ENCODE assay signal across 1 cellular context in genomic region chr5:132556511-132557424, GRCh38.
TF ChIP-seq lines count a peak whose summit lies in the region.

RAD50 (plus strand) TSS chr5:132556977; CDS start chr5:132557325, 348 bp downstream.

TF ChIP-seq in HEK293, 187 proteins besides CTCF, POLR2A, EP300 and RAD21 (continued from another document and continues in another):
- TF ChIP-seq PATZ1 (tag by site-specific recombination; IDR thresholded peaks at IDR 0.05) (peak; percentile 90), ZNF157 (tag by site-specific recombination; IDR thresholded peaks at IDR 0.05) (no peak), ZBTB49 (tag by site-specific recombination; IDR thresholded peaks at IDR 0.05; ENCODE audit: low read depth) (no peak), ZFP69B (tag by site-specific recombination; IDR thresholded peaks at IDR 0.05) (no peak), ZNF155 (tag by site-specific recombination; IDR thresholded peaks at IDR 0.05) (no peak), ZNF211 (tag by site-specific recombination; IDR thresholded peaks at IDR 0.05; ENCODE audit: low read depth) (no peak), ZNF433 (tag by site-specific recombination; IDR thresholded peaks at IDR 0.05; ENCODE audit: low read depth) (no peak), ZNF843 (tag by site-specific recombination; IDR thresholded peaks at IDR 0.05) (peak; percentile 62; the same call in 1 of the 2 replicates), ZNF561 (tag by site-specific recombination; IDR thresholded peaks at IDR 0.05; ENCODE audit: borderline replicate concordance) (peak; percentile 85; the same call in 1 of the 2 replicates), ZNF19 (tag by site-specific recombination; IDR thresholded peaks at IDR 0.05; ENCODE audit: low read depth) (no peak), IKZF3 (tag by site-specific recombination; IDR thresholded peaks at IDR 0.05) (no peak), ZNF518A (tag by site-specific recombination; conservative IDR thresholded peaks at IDR 0.05; ENCODE audit: low read depth) (peak; percentile 90), ZNF501 (tag by site-specific recombination; IDR thresholded peaks at IDR 0.05) (peak; percentile 89), ZNF394 (tag by site-specific recombination; IDR thresholded peaks at IDR 0.05; ENCODE audit: borderline replicate concordance) (0 out of 2 replicates have a peak, but pooled peaks have one; percentile 61), KLF9 (tag by site-specific recombination; IDR thresholded peaks at IDR 0.05; ENCODE audit: low read depth) (peak; percentile 72), ZNF664 (tag by site-specific recombination; IDR thresholded peaks at IDR 0.05) (no peak), ZNF248 (tag by site-specific recombination; IDR thresholded peaks at IDR 0.05) (no peak), BCL11B (tag by site-specific recombination; IDR thresholded peaks at IDR 0.05; ENCODE audit: low read depth) (peak; percentile 67; the same call in 1 of the 2 replicates), ZNF610 (tag by site-specific recombination; IDR thresholded peaks at IDR 0.05; ENCODE audit: borderline replicate concordance) (0 out of 2 replicates have a peak, but pooled peaks have one; percentile 22), ZNF121 (tag by site-specific recombination; IDR thresholded peaks at IDR 0.05) (no peak), ZNF639 (tag by site-specific recombination; IDR thresholded peaks at IDR 0.05) (no peak; the same call in 1 of the 2 replicates), ZNF140 (tag by site-specific recombination; IDR thresholded peaks at IDR 0.05) (no peak), ZNF184 (tag by site-specific recombination; IDR thresholded peaks at IDR 0.05) (no peak), ZNF138 (tag by site-specific recombination; IDR thresholded peaks at IDR 0.05; ENCODE audit: borderline replicate concordance) (no peak), ZNF175 (tag by site-specific recombination; IDR thresholded peaks at IDR 0.05) (no peak), ZSCAN30 (tag by site-specific recombination; IDR thresholded peaks at IDR 0.05) (peak; percentile 83), PRDM6 (tag by site-specific recombination; IDR thresholded peaks at IDR 0.05) (no peak), ZNF423 (tag by site-specific recombination; IDR thresholded peaks at IDR 0.05) (0 out of 2 replicates have a peak, but pooled peaks have one; percentile 42)
- TF ChIP-seq, protein P1, sequence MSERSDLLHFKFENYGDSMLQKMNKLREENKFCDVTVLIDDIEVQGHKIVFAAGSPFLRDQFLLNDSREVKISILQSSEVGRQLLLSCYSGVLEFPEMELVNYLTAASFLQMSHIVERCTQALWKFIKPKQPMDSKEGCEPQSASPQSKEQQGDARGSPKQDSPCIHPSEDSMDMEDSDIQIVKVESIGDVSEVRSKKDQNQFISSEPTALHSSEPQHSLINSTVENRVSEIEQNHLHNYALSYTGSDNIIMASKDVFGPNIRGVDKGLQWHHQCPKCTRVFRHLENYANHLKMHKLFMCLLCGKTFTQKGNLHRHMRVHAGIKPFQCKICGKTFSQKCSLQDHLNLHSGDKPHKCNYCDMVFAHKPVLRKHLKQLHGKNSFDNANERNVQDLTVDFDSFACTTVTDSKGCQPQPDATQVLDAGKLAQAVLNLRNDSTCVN (tag by site-specific recombination; optimal IDR thresholded peaks at IDR 0.05), result peak; percentile 98
- TF ChIP-seq, protein P2, sequence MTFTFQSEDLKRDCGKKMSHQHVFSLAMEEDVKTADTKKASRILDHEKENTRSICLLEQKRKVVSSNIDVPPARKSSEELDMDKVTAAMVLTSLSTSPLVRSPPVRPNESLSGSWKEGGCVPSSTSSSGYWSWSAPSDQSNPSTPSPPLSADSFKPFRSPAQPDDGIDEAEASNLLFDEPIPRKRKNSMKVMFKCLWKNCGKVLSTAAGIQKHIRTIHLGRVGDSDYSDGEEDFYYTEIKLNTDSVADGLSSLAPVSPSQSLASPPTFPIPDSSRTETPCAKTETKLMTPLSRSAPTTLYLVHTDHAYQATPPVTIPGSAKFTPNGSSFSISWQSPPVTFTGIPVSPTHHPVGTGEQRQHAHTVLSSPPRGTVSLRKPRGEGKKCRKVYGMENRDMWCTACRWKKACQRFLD (tag by site-specific recombination; IDR thresholded peaks at IDR 0.05), result no peak
- TF ChIP-seq, protein P3, sequence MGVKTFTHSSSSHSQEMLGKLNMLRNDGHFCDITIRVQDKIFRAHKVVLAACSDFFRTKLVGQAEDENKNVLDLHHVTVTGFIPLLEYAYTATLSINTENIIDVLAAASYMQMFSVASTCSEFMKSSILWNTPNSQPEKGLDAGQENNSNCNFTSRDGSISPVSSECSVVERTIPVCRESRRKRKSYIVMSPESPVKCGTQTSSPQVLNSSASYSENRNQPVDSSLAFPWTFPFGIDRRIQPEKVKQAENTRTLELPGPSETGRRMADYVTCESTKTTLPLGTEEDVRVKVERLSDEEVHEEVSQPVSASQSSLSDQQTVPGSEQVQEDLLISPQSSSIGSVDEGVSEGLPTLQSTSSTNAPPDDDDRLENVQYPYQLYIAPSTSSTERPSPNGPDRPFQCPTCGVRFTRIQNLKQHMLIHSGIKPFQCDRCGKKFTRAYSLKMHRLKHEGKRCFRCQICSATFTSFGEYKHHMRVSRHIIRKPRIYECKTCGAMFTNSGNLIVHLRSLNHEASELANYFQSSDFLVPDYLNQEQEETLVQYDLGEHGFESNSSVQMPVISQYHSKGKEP (tag by site-specific recombination; IDR thresholded peaks at IDR 0.05), result no peak
- TF ChIP-seq, protein P4, sequence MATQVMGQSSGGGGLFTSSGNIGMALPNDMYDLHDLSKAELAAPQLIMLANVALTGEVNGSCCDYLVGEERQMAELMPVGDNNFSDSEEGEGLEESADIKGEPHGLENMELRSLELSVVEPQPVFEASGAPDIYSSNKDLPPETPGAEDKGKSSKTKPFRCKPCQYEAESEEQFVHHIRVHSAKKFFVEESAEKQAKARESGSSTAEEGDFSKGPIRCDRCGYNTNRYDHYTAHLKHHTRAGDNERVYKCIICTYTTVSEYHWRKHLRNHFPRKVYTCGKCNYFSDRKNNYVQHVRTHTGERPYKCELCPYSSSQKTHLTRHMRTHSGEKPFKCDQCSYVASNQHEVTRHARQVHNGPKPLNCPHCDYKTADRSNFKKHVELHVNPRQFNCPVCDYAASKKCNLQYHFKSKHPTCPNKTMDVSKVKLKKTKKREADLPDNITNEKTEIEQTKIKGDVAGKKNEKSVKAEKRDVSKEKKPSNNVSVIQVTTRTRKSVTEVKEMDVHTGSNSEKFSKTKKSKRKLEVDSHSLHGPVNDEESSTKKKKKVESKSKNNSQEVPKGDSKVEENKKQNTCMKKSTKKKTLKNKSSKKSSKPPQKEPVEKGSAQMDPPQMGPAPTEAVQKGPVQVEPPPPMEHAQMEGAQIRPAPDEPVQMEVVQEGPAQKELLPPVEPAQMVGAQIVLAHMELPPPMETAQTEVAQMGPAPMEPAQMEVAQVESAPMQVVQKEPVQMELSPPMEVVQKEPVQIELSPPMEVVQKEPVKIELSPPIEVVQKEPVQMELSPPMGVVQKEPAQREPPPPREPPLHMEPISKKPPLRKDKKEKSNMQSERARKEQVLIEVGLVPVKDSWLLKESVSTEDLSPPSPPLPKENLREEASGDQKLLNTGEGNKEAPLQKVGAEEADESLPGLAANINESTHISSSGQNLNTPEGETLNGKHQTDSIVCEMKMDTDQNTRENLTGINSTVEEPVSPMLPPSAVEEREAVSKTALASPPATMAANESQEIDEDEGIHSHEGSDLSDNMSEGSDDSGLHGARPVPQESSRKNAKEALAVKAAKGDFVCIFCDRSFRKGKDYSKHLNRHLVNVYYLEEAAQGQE (tag by site-specific recombination; IDR thresholded peaks at IDR 0.05), result no peak; the same call in 1 of the 2 replicates
- TF ChIP-seq, protein P5, sequence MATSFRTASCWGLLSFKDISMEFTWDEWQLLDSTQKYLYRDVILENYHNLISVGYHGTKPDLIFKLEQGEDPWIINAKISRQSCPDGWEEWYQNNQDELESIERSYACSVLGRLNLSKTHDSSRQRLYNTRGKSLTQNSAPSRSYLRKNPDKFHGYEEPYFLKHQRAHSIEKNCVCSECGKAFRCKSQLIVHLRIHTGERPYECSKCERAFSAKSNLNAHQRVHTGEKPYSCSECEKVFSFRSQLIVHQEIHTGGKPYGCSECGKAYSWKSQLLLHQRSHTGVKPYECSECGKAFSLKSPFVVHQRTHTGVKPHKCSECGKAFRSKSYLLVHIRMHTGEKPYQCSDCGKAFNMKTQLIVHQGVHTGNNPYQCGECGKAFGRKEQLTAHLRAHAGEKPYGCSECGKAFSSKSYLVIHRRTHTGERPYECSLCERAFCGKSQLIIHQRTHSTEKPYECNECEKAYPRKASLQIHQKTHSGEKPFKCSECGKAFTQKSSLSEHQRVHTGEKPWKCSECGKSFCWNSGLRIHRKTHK (tag by site-specific recombination; IDR thresholded peaks at IDR 0.05), result no peak
